ENCODE assay signal across 15 cellular contexts in the genomic region with DNA sequence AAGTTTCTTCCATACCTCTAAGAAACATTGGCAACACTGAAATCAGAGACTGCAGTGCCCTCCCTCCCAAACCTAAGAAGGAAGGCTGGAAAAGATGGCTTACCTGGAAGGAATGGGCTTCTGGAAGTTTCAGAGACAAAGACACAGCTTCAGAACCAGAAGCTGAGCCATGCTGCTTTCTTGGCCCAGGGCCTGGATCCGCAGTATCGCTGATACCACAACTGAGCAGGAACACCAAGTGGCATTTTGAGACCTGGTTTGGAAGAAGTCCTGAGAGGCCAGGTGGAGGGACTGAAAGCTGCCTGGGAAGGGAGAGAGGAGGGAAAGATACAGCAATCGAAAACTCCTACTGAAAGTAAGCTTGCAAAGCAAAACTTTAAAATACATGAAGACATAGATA. TPM values are rescaled to one million over a fixed set of nuclear protein-coding genes. Genes with fewer than 3 reads are reported as not detected.
DNase-seq lines count a peak whose midpoint lies in the region; ATAC-seq, FAIRE-seq and TF ChIP-seq lines count a peak whose summit lies in the region.
"Had no signal": no experiment of that assay in that cellular context is flagged by ENCODE, and none has a peak within 500 bp of the region (broad histone marks: within the 10 kb centered on the region; RNA-seq: fewer than 3 reads in every experiment).

No MANE protein-coding gene starts in this region.

- in situ Hi-C loops in GM12878 (cut with MboI), result loop anchor here (10.0 kb wide), 2 partner anchors 193 to 577 kb away; a partner anchor contains a TSS

- H3K9me3 ChIP-seq in Karpas-422 (ENCODE audit: low read length) (no peaks in the 10 kb centered on the region), GM12878 (replicated peaks; ENCODE audit: control insufficient read depth, insufficient read depth, low read length) (no peaks in the 10 kb centered on the region; the same call in none of the 3 replicates)
- H3K9me3 ChIP-seq: esophagus squamous epithelium, heart left ventricle, mucosa of descending colon, prostate gland had no signal

- DNase-seq in activated CD8-positive, alpha-beta memory T cell treated with anti-CD3 and anti-CD28 coated beads, Interleukin-2, amount 10 ng/mL, durations not matched to agents 7 days and 5 days, result no peak
- DNase-seq in activated CD8-positive, alpha-beta memory T cell treated with anti-CD3 and anti-CD28 coated beads, Interleukin-2, amount 50 U/mL, for 48 hours, result no peak
- DNase-seq in Karpas-422, result no peak
- no peak for DNase-seq in GM12878 (ENCODE audit: low read depth, low spot score)
- DNase-seq in stimulated activated effector memory CD8-positive, alpha-beta T cell treated with anti-CD3 and anti-CD28 coated beads, Interleukin-12 subunit alpha, Interleukin-12 subunit beta, amount 100 ng/mL, for 72 hours (ENCODE audit: low spot score in 2 of 2), result peak in 1 of 2 donors; percentile 61
- no peak for DNase-seq in immature natural killer cell
- no peak for DNase-seq in cerebellar cortex (ENCODE audit: low spot score)
- DNase-seq in DMS79 (lab: John Stamatoyannopoulos, UW), result no peak
- DNase-seq: activated effector memory CD4-positive, alpha-beta T cell treated with Interleukin-2 at 50 U/mL for 16 hours; esophagus squamous epithelium; GDM1; mucosa of descending colon; NCI-H2081 treated with DMSO at 0.1 percent for 48 hours had no signal

- POLR2A ChIA-PET in GM12878 (lab: Charles Lee), result interaction anchor here (0.5 to 1.2 kb wide), 2 partner anchors 71 to 124 kb away, joined by 3 read pairs; no protein-coding TSS in a partner anchor

- H3K36me3 ChIP-seq in Karpas-422 (ENCODE audit: insufficient read depth, low read length), result peaks cover 3% of the 10 kb centered on the region
- H3K36me3 ChIP-seq in GM12878 (ENCODE audit: control insufficient read depth in 2 of 2, insufficient read depth in 2 of 2, low read length in 1 of 2), result peaks cover 0 to 11% of the 10 kb centered on the region in 2 experiments; a peak in 2 of 4 replicates
- H3K36me3 ChIP-seq: esophagus squamous epithelium, heart left ventricle, prostate gland had no signal

- CTCF ChIA-PET in activated CD8-positive, alpha-beta memory T cell treated with anti-CD3 and anti-CD28 coated beads, Interleukin-2, amount 10 ng/mL, durations not matched to agents 7 days and 5 days (lab: Charles Lee), result interaction anchor here (1.0 to 2.2 kb wide), 6 partner anchors 12 to 300 kb away, joined by 3 to 6 read pairs (median 4); a partner anchor contains a TSS
- CTCF ChIA-PET in GM12878 (lab: Yijun Ruan, JAX), result interaction anchor here (1.3 kb wide), 1 partner anchor 23 kb away, joined by 3 read pairs; no protein-coding TSS in a partner anchor

- no peak for TF ChIP-seq CTCF in GM12878 (IDR thresholded peaks at IDR 0.05 in 2 of 3, conservative IDR thresholded peaks at IDR 0.05 in 1 of 3; ENCODE audit: control insufficient read depth in 2 of 3, extremely low read depth in 1 of 3, insufficient read depth in 1 of 3, low read depth in 3 of 3, low read length in 3 of 3)

- H3K4me3 Mint-ChIP-seq in activated CD8-positive, alpha-beta memory T cell treated with anti-CD3 and anti-CD28 coated beads, Interleukin-2, amount 10 ng/mL, durations not matched to agents 7 days and 5 days, result peak overlapping the region; percentile 52
- H3K4me3 Mint-ChIP-seq in stimulated activated effector memory CD8-positive, alpha-beta T cell treated with anti-CD3 and anti-CD28 coated beads, Interleukin-12 subunit alpha, Interleukin-12 subunit beta, amount 100 ng/mL, for 72 hours, result peak overlapping the region; percentile 63
- peak overlapping the region in 1 of 5 donors; percentile 30 for H3K4me3 Mint-ChIP-seq in immature natural killer cell

- peaks cover 4% of the 10 kb centered on the region for H3K36me3 Mint-ChIP-seq in activated CD8-positive, alpha-beta memory T cell treated with anti-CD3 and anti-CD28 coated beads, Interleukin-2, amount 10 ng/mL, durations not matched to agents 7 days and 5 days
- no peaks in the 10 kb centered on the region for H3K36me3 Mint-ChIP-seq in stimulated activated effector memory CD8-positive, alpha-beta T cell treated with anti-CD3 and anti-CD28 coated beads, Interleukin-12 subunit alpha, Interleukin-12 subunit beta, amount 100 ng/mL, for 72 hours
- H3K36me3 Mint-ChIP-seq in immature natural killer cell, result peaks cover 0 to 4% (median 0%) of the 10 kb centered on the region in 3 donors

- H3K4me1 ChIP-seq in Karpas-422 (ENCODE audit: low read length), result peaks cover 67% of the 10 kb centered on the region
- H3K4me1 ChIP-seq in GM12878 (ENCODE audit: control insufficient read depth, insufficient read depth, low read length), result peaks cover 42% of the 10 kb centered on the region
- H3K4me1 ChIP-seq: esophagus squamous epithelium had no signal

- WGBS in GM12878 (ENCODE audit: insufficient coverage, insufficient replicate concordance, low lambda C conversion rate, missing lambda C conversion rate), result 27% methylated on average over 3 of the region's 3 CpGs

- FAIRE-seq in GM12878 (lab: Jason Lieb, UNC), result no peak

- RAD21 ChIA-PET in GM12878 (lab: Charles Lee; ENCODE audit: unreplicated experiment), result interaction anchor here (1.5 kb wide), 1 partner anchor 35 kb away, joined by 3 read pairs; no protein-coding TSS in a partner anchor

- peak overlapping the region; percentile 62 for H3K9ac ChIP-seq in Karpas-422 (ENCODE audit: low read length)
- H3K9ac ChIP-seq in GM12878 (ENCODE audit: control insufficient read depth, insufficient read depth, low read length), result peak overlapping the region; percentile 61

- intact Hi-C loops in GM12878 (cut with micrococcal nuclease; ENCODE audit: unreplicated experiment), result loop anchor here (5.0 kb wide), 3 partner anchors 210 to 575 kb away; a partner anchor contains a TSS

- H3K4me3 ChIP-seq in Karpas-422 (ENCODE audit: low read length) (peak overlapping the region; percentile 53), GM12878 (peak overlapping the region; percentile 56)
- H3K4me3 ChIP-seq: esophagus squamous epithelium, heart left ventricle, mucosa of descending colon, prostate gland had no signal

- H3K27me3 ChIP-seq in Karpas-422 (ENCODE audit: low read length) (no peaks in the 10 kb centered on the region), GM12878 (replicated peaks in 1 of 2; ENCODE audit: control insufficient read depth in 2 of 2, insufficient read depth in 2 of 2, low read length in 1 of 2) (no peaks in the 10 kb centered on the region)
- H3K27me3 ChIP-seq: esophagus squamous epithelium, heart left ventricle had no signal

- peak overlapping the region; percentile 97 for H3K27ac ChIP-seq in Karpas-422 (ENCODE audit: low read length)
- peak overlapping the region; percentile 94 for H3K27ac ChIP-seq in GM12878 (ENCODE audit: control insufficient read depth, insufficient read depth)
- H3K27ac ChIP-seq: esophagus squamous epithelium, heart left ventricle had no signal

- H4K20me1 ChIP-seq in Karpas-422 (ENCODE audit: insufficient read depth, low read depth, low read length) (no peaks in the 10 kb centered on the region), GM12878 (ENCODE audit: control insufficient read depth, insufficient read depth) (no peaks in the 10 kb centered on the region)

- H3K27ac Mint-ChIP-seq in activated CD8-positive, alpha-beta memory T cell treated with anti-CD3 and anti-CD28 coated beads, Interleukin-2, amount 10 ng/mL, durations not matched to agents 7 days and 5 days, result peak overlapping the region; percentile 77
- H3K27ac Mint-ChIP-seq in stimulated activated effector memory CD8-positive, alpha-beta T cell treated with anti-CD3 and anti-CD28 coated beads, Interleukin-12 subunit alpha, Interleukin-12 subunit beta, amount 100 ng/mL, for 72 hours, result peak overlapping the region; percentile 83
- no peak overlapping the region for H3K27ac Mint-ChIP-seq in immature natural killer cell

- TF ChIP-seq RAD21 in GM12878 (IDR thresholded peaks at IDR 0.05; ENCODE audit: insufficient read depth, low read depth, low read length), result no peak

- TF ChIP-seq EP300 in GM12878 (IDR thresholded peaks at IDR 0.05; ENCODE audit: borderline replicate concordance in 1 of 2, control insufficient read depth in 1 of 2, low read depth in 2 of 2, low read length in 2 of 2), result no peak

- H3K27me3 Mint-ChIP-seq in activated CD8-positive, alpha-beta memory T cell treated with anti-CD3 and anti-CD28 coated beads, Interleukin-2, amount 10 ng/mL, durations not matched to agents 7 days and 5 days, result no peaks in the 10 kb centered on the region
- peaks cover 0 to 2% (median 0%) of the 10 kb centered on the region in 3 donors for H3K27me3 Mint-ChIP-seq in immature natural killer cell (ENCODE audit: low read depth in 3 of 3)

- peaks cover 51% of the 10 kb centered on the region for H3K4me1 Mint-ChIP-seq in activated CD8-positive, alpha-beta memory T cell treated with anti-CD3 and anti-CD28 coated beads, Interleukin-2, amount 10 ng/mL, durations not matched to agents 7 days and 5 days
- H3K4me1 Mint-ChIP-seq in stimulated activated effector memory CD8-positive, alpha-beta T cell treated with anti-CD3 and anti-CD28 coated beads, Interleukin-12 subunit alpha, Interleukin-12 subunit beta, amount 100 ng/mL, for 72 hours, result peaks cover 41% of the 10 kb centered on the region
- peaks cover 4 to 9% of the 10 kb centered on the region in 2 donors for H3K4me1 Mint-ChIP-seq in immature natural killer cell

- H3K4me2 ChIP-seq in Karpas-422 (ENCODE audit: low read depth, low read length, poor library complexity, severe bottlenecking) (peak overlapping the region; percentile 80), GM12878 (ENCODE audit: control insufficient read depth, insufficient read depth) (peak overlapping the region; percentile 64)

- H2AFZ ChIP-seq in Karpas-422 (ENCODE audit: low read length) (no peak overlapping the region), GM12878 (ENCODE audit: control insufficient read depth, low read depth, low read length) (no peak overlapping the region)

- no TSS peak for BruUV-seq in GM12878 (replicated peaks; lab: Mats Ljungman, UMichigan)

- no peaks in the 10 kb centered on the region for H3K9me2 ChIP-seq in Karpas-422 (replicated peaks; ENCODE audit: insufficient read depth, low read length)

- TF ChIP-seq POLR2A in GM12878 (IDR thresholded peaks at IDR 0.05; ENCODE audit: low read depth, low read length), result no peak

- SMC1A ChIA-PET in GM12878 (lab: Charles Lee; ENCODE audit: uncharacterized antibody, unreplicated experiment), result interaction anchor here (0.6 to 4.1 kb wide), 5 partner anchors 13 to 195 kb away, joined by 3 to 30 read pairs (median 5); no protein-coding TSS in a partner anchor

- H3K79me2 ChIP-seq in Karpas-422 (ENCODE audit: low read length), result peaks cover 41% of the 10 kb centered on the region
- H3K79me2 ChIP-seq in GM12878 (ENCODE audit: control insufficient read depth, insufficient read depth, low read length), result peaks cover 55% of the 10 kb centered on the region

- ATAC-seq in activated CD8-positive, alpha-beta memory T cell treated with anti-CD3 and anti-CD28 coated beads, Interleukin-2, amount 10 ng/mL, durations not matched to agents 7 days and 5 days, result no peak
- ATAC-seq in GM12878, result no peak
- ATAC-seq in stimulated activated effector memory CD8-positive, alpha-beta T cell treated with anti-CD3 and anti-CD28 coated beads, Interleukin-12 subunit alpha, Interleukin-12 subunit beta, amount 100 ng/mL, for 72 hours, result no peak

- H3K9me3 Mint-ChIP-seq in activated CD8-positive, alpha-beta memory T cell treated with anti-CD3 and anti-CD28 coated beads, Interleukin-2, amount 10 ng/mL, durations not matched to agents 7 days and 5 days (ENCODE audit: low read depth), result no peaks in the 10 kb centered on the region
- no peaks in the 10 kb centered on the region for H3K9me3 Mint-ChIP-seq in stimulated activated effector memory CD8-positive, alpha-beta T cell treated with anti-CD3 and anti-CD28 coated beads, Interleukin-12 subunit alpha, Interleukin-12 subunit beta, amount 100 ng/mL, for 72 hours
- no peaks in the 10 kb centered on the region for H3K9me3 Mint-ChIP-seq in immature natural killer cell

RNA-seq across cellular contexts. Expression of a gene that starts 19.8 kb away (rescaled TPM):
- 1 to 10 TPM; 3.6 to 6.4 TPM for total RNA-seq in activated CD8-positive, alpha-beta memory T cell treated with anti-CD3 and anti-CD28 coated beads, Interleukin-2, amount 10 ng/mL, durations not matched to agents 7 days and 5 days
- total RNA-seq in Karpas-422 (2014; rRNA removed; shearing (Covaris generic); ENCODE audit: low replicate concordance), result 67.6 and 94.6 TPM in 2 replicates
- total RNA-seq in GM12878 (2013; cell fraction: nucleolus; rRNA removed), result 1.5 and 1.7 TPM in 2 replicates
- total RNA-seq in GM12878 (2014; rRNA removed) (35.6 and 35.9 TPM in 2 replicates), GM12878 (2014; rRNA removed; fragmentation: Illumina TruSeq; extraction: Trizol) (36.3 and 36.4 TPM in 2 replicates), GM12878 (2021) (21.7 and 24.6 TPM in 2 replicates)
- 32.9 TPM for polyA plus RNA-seq in GM12878 (2011; ENCODE audit: low read depth)
- polyA plus RNA-seq in GM12878 (2011; rRNA removed) (1.2 and 2.2 TPM in 2 replicates), GM12878 (2014; fragmentation: Illumina TruSeq; extraction: Trizol) (41.9 and 44.1 TPM in 2 replicates), GM12878 (2014; fragmentation: Nextera tagmentation; extraction: Ambion mirVana) (10 to 100 TPM in 1 of 2 experiments, 1 to 10 TPM in 1; 8.8 to 14.4 TPM), GM12878 (2014; rRNA removed) (25.9 and 28.2 TPM in 2 replicates), GM12878 (2016; fragmentation: Nextera tagmentation; extraction: Ambion mirVana) (10 to 100 TPM; 53.9 to 57.7 TPM), immature natural killer cell (1 to 10 TPM; 3.4 to 3.7 (median 3.6) TPM)
- 0.30 and 0.42 TPM in 2 replicates for polyA plus RNA-seq in GM12878 (2011; cell fraction: cytosol; rRNA removed)
- 0.44 and 0.49 TPM in 2 replicates for polyA plus RNA-seq in GM12878 (2011; cell fraction: nucleus; rRNA removed)
- 80.9 and 93.7 TPM in 2 replicates for polyA plus RNA-seq in GM12878 (2012)
- 0.41 and 0.80 TPM in 2 replicates for polyA minus RNA-seq in GM12878 (2011; rRNA and poly(A)+ RNA removed)
- polyA minus RNA-seq in GM12878 (2011; cell fraction: cytosol; rRNA and poly(A)+ RNA removed), result 0.73 and 1.6 TPM in 2 replicates
- 0.36 and 0.86 TPM in 2 replicates for polyA minus RNA-seq in GM12878 (2011; cell fraction: nucleus; rRNA and poly(A)+ RNA removed)

Comparison
In these comparisons a context has a peak if more than half of its experiments do, and no peak if none do; other contexts are left out.
1. H3K27ac Mint-ChIP-seq: peak in activated CD8-positive, alpha-beta memory T cell treated with anti-CD3 and anti-CD28 coated beads, Interleukin-2, amount 10 ng/mL, durations not matched to agents 7 days and 5 days (single experiment) and stimulated activated effector memory CD8-positive, alpha-beta T cell treated with anti-CD3 and anti-CD28 coated beads, Interleukin-12 subunit alpha, Interleukin-12 subunit beta, amount 100 ng/mL, for 72 hours (single experiment); none in immature natural killer cell (0 of 6).